In the genomic region with DNA sequence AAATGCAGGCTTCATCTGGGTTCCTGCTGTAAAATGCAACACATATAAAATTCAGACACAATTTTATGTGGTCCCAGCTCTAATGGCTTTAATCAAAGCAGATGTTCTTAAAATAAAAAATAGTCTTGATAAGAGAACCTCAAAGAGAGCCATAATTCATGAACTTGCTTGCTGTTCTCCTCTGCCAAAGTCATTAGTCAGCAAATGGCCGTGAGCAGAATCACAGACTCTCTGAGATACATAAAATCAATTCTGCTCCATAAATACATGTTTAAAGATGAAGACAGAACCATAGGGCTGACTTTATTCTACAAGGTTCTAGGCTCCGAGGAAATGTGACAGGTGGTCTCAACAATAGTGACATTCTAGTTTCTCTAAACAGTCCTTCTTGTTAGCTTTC, we compare ENCODE assay signal across 29 cellular contexts. TPM values are rescaled to one million over a fixed set of nuclear protein-coding genes. Genes with fewer than 3 reads are reported as not detected.
"Had no signal": no experiment of that assay in that cellular context is flagged by ENCODE, and none has a peak within 500 bp of the region (broad histone marks: within the 10 kb centered on the region; RNA-seq: fewer than 3 reads in every experiment).

No MANE protein-coding gene starts in this region.

- H3K36me3 ChIP-seq: left lung, lower lobe of right lung, neural progenitor cell, neutrophil, right atrium auricular region, spleen, suprapubic skin, thoracic aorta, tibial artery, upper lobe of right lung had no signal

- H3K27ac Mint-ChIP-seq: naive thymus-derived CD8-positive, alpha-beta T cell; nephron progenitor cell; neural progenitor cell; progenitor cell of endocrine pancreas; stimulated activated effector memory CD8-positive, alpha-beta T cell treated with anti-CD3 and anti-CD28 coated beads, Interleukin-12 subunit alpha, Interleukin-12 subunit beta, amount 100 ng/mL, for 72 hours; stimulated activated naive CD8-positive, alpha-beta T cell treated with anti-CD3 and anti-CD28 coated beads, Interleukin-15, Interleukin-2, amounts not matched to agents 100 ng/mL and 50 ng/mL, for 24 hours had no signal

- H3K79me2 ChIP-seq: hepatocyte, parathyroid adenoma had no signal

- H3K4me3 Mint-ChIP-seq: naive thymus-derived CD8-positive, alpha-beta T cell; nephron progenitor cell; neural progenitor cell; stimulated activated effector memory CD8-positive, alpha-beta T cell treated with anti-CD3 and anti-CD28 coated beads, Interleukin-12 subunit alpha, Interleukin-12 subunit beta, amount 100 ng/mL, for 72 hours; stimulated activated naive CD8-positive, alpha-beta T cell treated with anti-CD3 and anti-CD28 coated beads, Interleukin-15, Interleukin-2, amounts not matched to agents 100 ng/mL and 50 ng/mL, for 24 hours had no signal

- H3K9ac ChIP-seq: neural progenitor cell, parathyroid adenoma had no signal

- DNase-seq: kidney glomerular epithelial cell; left colon; left lung; lower lobe of right lung; mammary epithelial cell; mesenchymal stem cell; naive thymus-derived CD8-positive, alpha-beta T cell; nephron progenitor cell; occipital lobe; small intestine; spleen; stimulated activated CD4-positive, alpha-beta T cell treated with anti-CD3 and anti-CD28 coated beads, Interleukin-4, amount 100 ng/mL, for 24 hours; stimulated activated naive CD4-positive, alpha-beta T cell; trophoblast cell; upper lobe of right lung had no signal

- H3K4me2 ChIP-seq: hepatocyte, neural progenitor cell had no signal

- H3K36me3 Mint-ChIP-seq: naive thymus-derived CD8-positive, alpha-beta T cell; neural progenitor cell; stimulated activated effector memory CD8-positive, alpha-beta T cell treated with anti-CD3 and anti-CD28 coated beads, Interleukin-12 subunit alpha, Interleukin-12 subunit beta, amount 100 ng/mL, for 72 hours had no signal

- H3K9me3 ChIP-seq: left lung, lower lobe of right lung, neutrophil, right atrium auricular region, spleen, suprapubic skin, thoracic aorta, tibial artery, upper lobe of right lung had no signal

- H3K27me3 ChIP-seq: hepatocyte, neural progenitor cell, right atrium auricular region, suprapubic skin, tibial artery, upper lobe of right lung had no signal

- H3K9me3 Mint-ChIP-seq: naive thymus-derived CD8-positive, alpha-beta T cell; nephron progenitor cell; neural progenitor cell; stimulated activated effector memory CD8-positive, alpha-beta T cell treated with anti-CD3 and anti-CD28 coated beads, Interleukin-12 subunit alpha, Interleukin-12 subunit beta, amount 100 ng/mL, for 72 hours; stimulated activated naive CD8-positive, alpha-beta T cell treated with anti-CD3 and anti-CD28 coated beads, Interleukin-15, Interleukin-2, amounts not matched to agents 100 ng/mL and 50 ng/mL, for 24 hours had no signal

- H3K4me3 ChIP-seq: hepatocyte, left lung, lower lobe of right lung, neural progenitor cell, right atrium auricular region, spleen, suprapubic skin, thoracic aorta, tibial artery, upper lobe of right lung had no signal

- FAIRE-seq: keratinocyte, small intestine, urothelium cell line had no signal

- H3K27ac ChIP-seq: hepatocyte, left lung, lower lobe of right lung, neural progenitor cell, neutrophil, parathyroid adenoma, right atrium auricular region, spleen, suprapubic skin, thoracic aorta, tibial artery, upper lobe of right lung had no signal

- H3K4me1 ChIP-seq: lower lobe of right lung, neural progenitor cell, parathyroid adenoma, upper lobe of right lung had no signal

- H2AFZ ChIP-seq: hepatocyte, neural progenitor cell, parathyroid adenoma had no signal

- ATAC-seq: left colon; left lung; lower lobe of right lung; naive thymus-derived CD8-positive, alpha-beta T cell; sciatic nerve; stimulated activated effector memory CD8-positive, alpha-beta T cell treated with anti-CD3 and anti-CD28 coated beads, Interleukin-12 subunit alpha, Interleukin-12 subunit beta, amount 100 ng/mL, for 72 hours; upper lobe of right lung had no signal

- H3K4me1 Mint-ChIP-seq: naive thymus-derived CD8-positive, alpha-beta T cell; nephron progenitor cell; stimulated activated effector memory CD8-positive, alpha-beta T cell treated with anti-CD3 and anti-CD28 coated beads, Interleukin-12 subunit alpha, Interleukin-12 subunit beta, amount 100 ng/mL, for 72 hours had no signal

RNA-seq across cellular contexts. Expression of gene HSPA12A, which starts 29.9 kb away (rescaled TPM):
- total RNA-seq: naive thymus-derived CD8-positive, alpha-beta T cell had no signal
- polyA plus RNA-seq: naive thymus-derived CD8-positive, alpha-beta T cell had no signal
